33 cellular contexts compared by ENCODE assay signal in genomic region chr10:86596266-86596665, GRCh38. TPM values are rescaled to one million over a fixed set of nuclear protein-coding genes. Genes with fewer than 3 reads are reported as not detected.
A peak's percentile ranks its signal among the peaks of the same experiment; 100 is the strongest.
DNase-seq lines count a peak whose midpoint lies in the region; ATAC-seq and TF ChIP-seq lines count a peak whose summit lies in the region.
"Had no signal": no experiment of that assay in that cellular context is flagged by ENCODE, and none has a peak within 500 bp of the region (broad histone marks: within the 10 kb centered on the region; RNA-seq: fewer than 3 reads in every experiment).

No MANE protein-coding gene starts in this region.

- H3K27ac ChIP-seq in GM23248 = no peak overlapping the region
- H3K27ac ChIP-seq: left ventricle myocardium inferior, PC-9, sigmoid colon, tibial nerve had no signal

- no peaks in the 10 kb centered on the region for H3K79me2 ChIP-seq in GM23248 (ENCODE audit: insufficient read depth)

- H3K9me3 Mint-ChIP-seq in activated CD4-positive, alpha-beta memory T cell treated with anti-CD3 and anti-CD28 coated beads, Interleukin-2, amount 10 ng/mL, durations not matched to agents 7 days and 5 days = no peaks in the 10 kb centered on the region
- H3K9me3 Mint-ChIP-seq: activated naive CD8-positive, alpha-beta T cell treated with anti-CD3 and anti-CD28 coated beads, Interleukin-2, amount 50 U/mL, for 24 hours; activated T-cell treated with anti-CD3 and anti-CD28 coated beads, Interleukin-2, amount 50 U/mL, for 72 hours; naive B cell; T-helper 1 cell treated with Interleukin-12 subunit alpha and Interleukin-12 subunit beta and Interleukin-4 antibody, amounts not matched to agents 30 μg/mL and 1 μg/mL, for 36 hours had no signal

- ATAC-seq in HG03139 (IDR thresholded peaks at IDR 0.05; ENCODE audit: unreplicated experiment) = no peak
- ATAC-seq: activated naive CD8-positive, alpha-beta T cell treated with anti-CD3 and anti-CD28 coated beads, Interleukin-2, amount 50 U/mL, for 24 hours; activated T-cell treated with anti-CD3 and anti-CD28 coated beads, Interleukin-2, amount 50 U/mL, for 72 hours; SK-N-SH treated with all-trans-retinoic acid at 6 μM for 48 hours had no signal

- H3K4me3 ChIP-seq in GM23248 (no peak overlapping the region), MG63 (no peak overlapping the region), fibroblast of pulmonary artery (replicated peaks; ENCODE audit: low read depth, low read length) (no peak overlapping the region)
- H3K4me3 ChIP-seq: left ventricle myocardium inferior, PC-9, sigmoid colon, tibial nerve had no signal

- no peak overlapping the region for H3K9ac ChIP-seq in GM23248

- no peaks in the 10 kb centered on the region for H3K27me3 Mint-ChIP-seq in activated CD4-positive, alpha-beta memory T cell treated with anti-CD3 and anti-CD28 coated beads, Interleukin-2, amount 10 ng/mL, durations not matched to agents 7 days and 5 days
- H3K27me3 Mint-ChIP-seq: activated naive CD8-positive, alpha-beta T cell treated with anti-CD3 and anti-CD28 coated beads, Interleukin-2, amount 50 U/mL, for 24 hours had no signal

- no peaks in the 10 kb centered on the region for H3K4me1 Mint-ChIP-seq in activated CD4-positive, alpha-beta memory T cell treated with anti-CD3 and anti-CD28 coated beads, Interleukin-2, amount 10 ng/mL, durations not matched to agents 7 days and 5 days
- H3K4me1 Mint-ChIP-seq: activated naive CD8-positive, alpha-beta T cell treated with anti-CD3 and anti-CD28 coated beads, Interleukin-2, amount 50 U/mL, for 24 hours; naive B cell had no signal

- no peak overlapping the region for H2AFZ ChIP-seq in GM23248
- H2AFZ ChIP-seq: PC-9 had no signal

- no peaks in the 10 kb centered on the region for H3K9me2 ChIP-seq in GM23248 (ENCODE audit: insufficient read depth)

- no peaks in the 10 kb centered on the region for H3K36me3 Mint-ChIP-seq in activated CD4-positive, alpha-beta memory T cell treated with anti-CD3 and anti-CD28 coated beads, Interleukin-2, amount 10 ng/mL, durations not matched to agents 7 days and 5 days (ENCODE audit: low read depth)
- H3K36me3 Mint-ChIP-seq: CD14-positive monocyte, naive B cell had no signal

- DNase-seq in GM23248 (peak; percentile 42), MG63 (peak; percentile 69), fibroblast of pulmonary artery (ENCODE audit: low read depth) (peak; percentile 11), ureter (ENCODE audit: low spot score) (peak; percentile 25), nucleus accumbens (lab: John Stamatoyannopoulos, UW) (no peak)
- no peak for DNase-seq in activated CD4-positive, alpha-beta memory T cell treated with anti-CD3 and anti-CD28 coated beads, Interleukin-2, amount 10 ng/mL, durations not matched to agents 7 days and 5 days
- DNase-seq: activated naive CD8-positive, alpha-beta T cell treated with anti-CD3 and anti-CD28 coated beads, Interleukin-2, amount 50 U/mL, for 24 hours; activated T-cell treated with anti-CD3 and anti-CD28 coated beads, Interleukin-2, amount 50 U/mL, for 72 hours; Calu3; DMS79; effector CD4-positive, alpha-beta T cell; GF-D8; GOT3; islet precursor cell; left ventricle myocardium inferior; MV-4-11; naive B cell; NCI-H1436 treated with DMSO at 0.1 percent for 48 hours; NCI-H2081 treated with DMSO at 0.1 percent for 48 hours; NCI-H2227 treated with DMSO at 0.1 percent for 48 hours; PC-9; Right ventricle myocardium superior; sigmoid colon; stimulated activated CD4-positive, alpha-beta T cell treated with anti-CD3 and anti-CD28 coated beads, Interleukin-4, amount 100 ng/mL, for 24 hours had no signal

- TF ChIP-seq CTCF in fibroblast of pulmonary artery (IDR thresholded peaks at IDR 0.05; ENCODE audit: low read length, missing control alignments) = no peak

- 70 to 71% methylated on average over 3 of the region's 3 CpGs for whole genome bisulfite sequencing in GM23248 (ENCODE audit: low coverage in 1 of 2, low lambda C conversion rate in 2 of 2, missing lambda C conversion rate in 2 of 2), 2 experiments

- CTCF ChIA-PET in activated CD4-positive, alpha-beta memory T cell treated with anti-CD3 and anti-CD28 coated beads, Interleukin-2, amount 10 ng/mL, durations not matched to agents 7 days and 5 days (lab: Charles Lee) = interaction anchor here (2.3 kb wide), 1 partner anchor 10 kb away, joined by 7 read pairs; no protein-coding TSS in a partner anchor

- no peaks in the 10 kb centered on the region for H4K20me1 ChIP-seq in GM23248 (ENCODE audit: insufficient read depth)

- in situ Hi-C loops in GM23248 (cut with MboI) = no loop called here

- H3K4me3 Mint-ChIP-seq in activated CD4-positive, alpha-beta memory T cell treated with anti-CD3 and anti-CD28 coated beads, Interleukin-2, amount 10 ng/mL, durations not matched to agents 7 days and 5 days = no peak overlapping the region
- H3K4me3 Mint-ChIP-seq: activated naive CD8-positive, alpha-beta T cell treated with anti-CD3 and anti-CD28 coated beads, Interleukin-2, amount 50 U/mL, for 24 hours; activated T-cell treated with anti-CD3 and anti-CD28 coated beads, Interleukin-2, amount 50 U/mL, for 72 hours; CD14-positive monocyte; naive B cell; T-helper 1 cell treated with Interleukin-12 subunit alpha and Interleukin-12 subunit beta and Interleukin-4 antibody, amounts not matched to agents 30 μg/mL and 1 μg/mL, for 36 hours had no signal

- no peak overlapping the region for H3K4me2 ChIP-seq in GM23248 (ENCODE audit: unreplicated experiment)
- H3K4me2 ChIP-seq: PC-9 had no signal

- H3K36me3 ChIP-seq in GM23248 (ENCODE audit: low read depth) (no peaks in the 10 kb centered on the region), MG63 (no peaks in the 10 kb centered on the region)
- H3K36me3 ChIP-seq: left ventricle myocardium inferior, sigmoid colon, tibial nerve had no signal

- POLR2A ChIA-PET in activated CD4-positive, alpha-beta memory T cell treated with anti-CD3 and anti-CD28 coated beads, Interleukin-2, amount 10 ng/mL, durations not matched to agents 7 days and 5 days (lab: Charles Lee) = no interaction called here

- H3K27me3 ChIP-seq in GM23248 (replicated peaks; ENCODE audit: insufficient read depth) = no peaks in the 10 kb centered on the region; the same call in 1 of the 2 replicates
- no peaks in the 10 kb centered on the region for H3K27me3 ChIP-seq in MG63
- H3K27me3 ChIP-seq: sigmoid colon, tibial nerve had no signal

- no peaks in the 10 kb centered on the region for H3F3A ChIP-seq in GM23248 (ENCODE audit: insufficient read depth)

- H3K27ac Mint-ChIP-seq in activated CD4-positive, alpha-beta memory T cell treated with anti-CD3 and anti-CD28 coated beads, Interleukin-2, amount 10 ng/mL, durations not matched to agents 7 days and 5 days = no peak overlapping the region
- H3K27ac Mint-ChIP-seq: activated naive CD8-positive, alpha-beta T cell treated with anti-CD3 and anti-CD28 coated beads, Interleukin-2, amount 50 U/mL, for 24 hours; activated T-cell treated with anti-CD3 and anti-CD28 coated beads, Interleukin-2, amount 50 U/mL, for 72 hours; CD14-positive monocyte; naive B cell; progenitor cell of endocrine pancreas; T-helper 1 cell treated with Interleukin-12 subunit alpha and Interleukin-12 subunit beta and Interleukin-4 antibody, amounts not matched to agents 30 μg/mL and 1 μg/mL, for 36 hours had no signal

- peaks cover 8% of the 10 kb centered on the region; the same call in 1 of the 2 replicates for H3K4me1 ChIP-seq in GM23248 (ENCODE audit: insufficient read depth)
- H3K4me1 ChIP-seq: sigmoid colon, tibial nerve had no signal

- no peaks in the 10 kb centered on the region for H3K9me3 ChIP-seq in GM23248 (ENCODE audit: low read depth)
- H3K9me3 ChIP-seq in MG63 = no peaks in the 10 kb centered on the region
- H3K9me3 ChIP-seq: left ventricle myocardium inferior, sigmoid colon, tibial nerve had no signal

RNA-seq across cellular contexts. Expression of gene OPN4, which starts 58.1 kb away (rescaled TPM):
- total RNA-seq in GM23248 (2014; rRNA removed; shearing (Covaris generic)) = not detected in 2 replicates
- polyA plus RNA-seq in GM23248 (2016; fragmentation: Nextera tagmentation; extraction: Ambion mirVana) = not detected in 2 replicates
- total RNA-seq in MG63 (2014; rRNA removed; shearing (Covaris generic); ENCODE audit: low replicate concordance) = not detected in 2 replicates
- total RNA-seq in ureter = not detected
- not detected for total RNA-seq in activated CD4-positive, alpha-beta memory T cell treated with anti-CD3 and anti-CD28 coated beads, Interleukin-2, amount 10 ng/mL, durations not matched to agents 7 days and 5 days
- total RNA-seq: activated T-cell treated with anti-CD3 and anti-CD28 coated beads, Interleukin-2, amount 50 U/mL, for 72 hours; Calu3; cerebellum; fibroblast of villous mesenchyme; mesenteric fat pad; progenitor cell of endocrine pancreas; sigmoid colon had no signal
- polyA plus RNA-seq: CD14-positive monocyte had no signal

Comparison
In these comparisons a context has a peak if more than half of its experiments do, and no peak if none do; other contexts are left out.
1. DNase-seq: peak in GM23248 (single experiment), MG63 (single experiment), fibroblast of pulmonary artery (single experiment) and ureter (single experiment); none in activated CD4-positive, alpha-beta memory T cell treated with anti-CD3 and anti-CD28 coated beads, Interleukin-2, amount 10 ng/mL, durations not matched to agents 7 days and 5 days (single experiment) and nucleus accumbens (0 of 56).